Comparison of ENCODE assay signal across 9 cellular contexts in the genomic region with DNA sequence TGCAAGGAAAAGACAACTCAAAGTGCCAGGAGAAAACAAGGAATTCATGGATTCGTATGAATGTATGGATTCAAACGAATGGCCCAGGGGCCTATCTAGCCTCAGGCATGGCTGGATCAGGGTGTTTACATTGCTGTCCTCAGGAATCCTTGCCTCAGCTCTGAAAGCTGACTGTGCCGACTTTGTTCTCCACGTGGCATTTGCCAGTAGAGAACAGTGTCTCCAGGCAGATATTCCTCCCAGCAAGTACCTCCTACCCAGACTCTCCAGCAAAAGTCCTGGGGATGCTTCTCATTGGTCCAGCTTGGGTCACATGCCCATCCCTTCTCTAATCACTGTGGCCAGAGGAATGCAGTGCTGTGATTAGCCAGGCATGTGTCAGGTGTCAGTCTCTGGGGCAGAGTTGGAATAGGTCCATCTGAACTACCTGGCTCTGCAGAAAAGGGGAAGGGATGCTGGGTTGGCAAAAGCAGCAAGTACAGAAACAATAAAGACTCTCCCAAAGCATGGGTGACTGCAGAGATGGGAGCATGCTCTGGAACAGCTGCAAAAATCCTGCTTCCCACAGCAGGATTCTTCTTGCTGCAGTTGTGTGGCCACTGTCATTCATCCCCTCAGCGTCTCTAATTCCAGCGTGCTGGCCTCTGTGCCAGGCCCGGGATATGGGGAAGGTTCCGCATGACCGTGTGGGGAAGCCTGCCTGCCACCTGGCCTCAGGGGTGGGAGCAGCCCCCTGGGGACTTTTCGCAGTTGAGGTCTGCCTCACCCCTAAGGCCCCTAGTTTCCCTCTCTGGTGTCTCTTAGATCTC. TPM values are rescaled to one million over a fixed set of nuclear protein-coding genes. Genes with fewer than 3 reads are reported as not detected.
DNase-seq lines count a peak whose midpoint lies in the region; TF ChIP-seq lines count a peak whose summit lies in the region.
"Had no signal": no experiment of that assay in that cellular context is flagged by ENCODE, and none has a peak within 500 bp of the region (broad histone marks: within the 10 kb centered on the region; RNA-seq: fewer than 3 reads in every experiment).

No MANE protein-coding gene starts in this region.

- H3K9ac ChIP-seq in BLaER1 treated with 17β-estradiol and CSF1 and Interleukin-3, amounts not matched to agents 10 nM and 100 nM, result peak overlapping the region in 1 of 11 experiments; percentile 9; a peak in 1 of 22 replicates
- H3K9ac ChIP-seq in H9 (ENCODE audit: extremely low read depth, insufficient read length, low read length), result no peak overlapping the region

- no peak overlapping the region for H2AFZ ChIP-seq in H9 (ENCODE audit: low read length)

- no peaks in the 10 kb centered on the region for H3K79me2 ChIP-seq in H9 (ENCODE audit: insufficient read depth, low read length)

- H4K20me1 ChIP-seq in BLaER1 treated with 17β-estradiol and CSF1 and Interleukin-3, amounts not matched to agents 10 nM and 100 nM, result peaks cover 0 to 36% (median 14%) of the 10 kb centered on the region in 11 experiments; a peak in 15 of 22 replicates
- H4K20me1 ChIP-seq in H9 (ENCODE audit: control insufficient read depth, insufficient read depth, insufficient read length), result no peaks in the 10 kb centered on the region

- H3K9me3 ChIP-seq in BLaER1 treated with 17β-estradiol and CSF1 and Interleukin-3, amounts not matched to agents 10 nM and 100 nM (replicated peaks in 1 of 11), result no peaks in the 10 kb centered on the region; a peak in 1 of 22 replicates
- no peaks in the 10 kb centered on the region for H3K9me3 ChIP-seq in H9 (ENCODE audit: control insufficient read depth, low read depth, low read length)

- no peak overlapping the region for H2BK20ac ChIP-seq in H9 (ENCODE audit: low read depth, low read length, poor library complexity, severe bottlenecking)

- H3K56ac ChIP-seq in H9 (ENCODE audit: insufficient read length, low read depth, low read length), result no peak overlapping the region

- H2AK5ac ChIP-seq in H9 (ENCODE audit: insufficient read length, low read length), result no peak overlapping the region

- no peak overlapping the region for H3K18ac ChIP-seq in H9 (ENCODE audit: insufficient read length, low read depth, low read length)

- no peak overlapping the region for H3K27ac Mint-ChIP-seq in H9
- H3K27ac Mint-ChIP-seq in T-helper 2 cell treated with Interferon-gamma antibody and Interleukin-4, amounts not matched to agents 5 μg/mL and 100 μg/mL, for 36 hours, result no peak overlapping the region
- H3K27ac Mint-ChIP-seq: activated naive CD8-positive, alpha-beta T cell had no signal

- TF ChIP-seq CTCF in H9 (conservative IDR thresholded peaks at IDR 0.05), result no peak

- peaks cover 12% of the 10 kb centered on the region for H3K27me3 Mint-ChIP-seq in H9 (ENCODE audit: low read depth)
- H3K27me3 Mint-ChIP-seq in T-helper 2 cell treated with Interferon-gamma antibody and Interleukin-4, amounts not matched to agents 5 μg/mL and 100 μg/mL, for 36 hours (ENCODE audit: low read depth), result no peaks in the 10 kb centered on the region
- H3K27me3 Mint-ChIP-seq: activated naive CD8-positive, alpha-beta T cell had no signal

- H3K23ac ChIP-seq in H9 (ENCODE audit: insufficient read length, low read depth, low read length), result no peak overlapping the region

- H2BK15ac ChIP-seq in H9 (ENCODE audit: low read depth, low read length), result no peak overlapping the region

- H4K8ac ChIP-seq in H9 (replicated peaks; ENCODE audit: insufficient read length, low read depth, low read length), result no peak overlapping the region

- peaks cover 26 to 29% of the 10 kb centered on the region in 2 experiments for H3K4me1 Mint-ChIP-seq in H9
- peaks cover 22% of the 10 kb centered on the region for H3K4me1 Mint-ChIP-seq in T-helper 2 cell treated with Interferon-gamma antibody and Interleukin-4, amounts not matched to agents 5 μg/mL and 100 μg/mL, for 36 hours (ENCODE audit: low read depth)

- peak overlapping the region in 1 of 2 experiments; percentile 21; a peak in 1 of 5 replicates for H3K4me3 Mint-ChIP-seq in H9
- no peak overlapping the region for H3K4me3 Mint-ChIP-seq in T-helper 2 cell treated with Interferon-gamma antibody and Interleukin-4, amounts not matched to agents 5 μg/mL and 100 μg/mL, for 36 hours
- H3K4me3 Mint-ChIP-seq: activated naive CD8-positive, alpha-beta T cell had no signal

- H3K4me2 ChIP-seq in BLaER1 treated with 17β-estradiol and CSF1 and Interleukin-3, amounts not matched to agents 10 nM and 100 nM, result peak overlapping the region in 9 of 11 experiments; percentile 5 to 87 (median 15); a peak in 8 of 22 replicates
- no peak overlapping the region for H3K4me2 ChIP-seq in H9 (ENCODE audit: insufficient read depth, insufficient read length, low read length)

- H3K4me3 ChIP-seq in BLaER1 treated with 17β-estradiol and CSF1 and Interleukin-3, amounts not matched to agents 10 nM and 100 nM, result no peak overlapping the region

- no peaks in the 10 kb centered on the region for H3K36me3 Mint-ChIP-seq in H9 (ENCODE audit: insufficient read depth in 1 of 3, low read depth in 3 of 3)
- H3K36me3 Mint-ChIP-seq in T-helper 2 cell treated with Interferon-gamma antibody and Interleukin-4, amounts not matched to agents 5 μg/mL and 100 μg/mL, for 36 hours (ENCODE audit: low read depth), result no peaks in the 10 kb centered on the region
- H3K36me3 Mint-ChIP-seq: activated naive CD8-positive, alpha-beta T cell had no signal

- WGBS in H9 (ENCODE audit: extremely low coverage, insufficient read length, low lambda C conversion rate), result no CpG with 5 or more reads among the region's 10 CpGs

- H3K79me1 ChIP-seq in H9 (ENCODE audit: insufficient read depth, low read depth, low read length, poor library complexity, severe bottlenecking), result no peaks in the 10 kb centered on the region

- no peak overlapping the region for H4K91ac ChIP-seq in H9 (ENCODE audit: insufficient read length, low read depth, low read length)

- no peak overlapping the region for H3T11ph ChIP-seq in H9 (ENCODE audit: low read length)

- peak; percentile 78 for DNase-seq in H9
- DNase-seq in SW480 (ENCODE audit: low spot score), result peak; percentile 76
- DNase-seq in iris pigment epithelial cell (ENCODE audit: low read depth), result peak; percentile 86
- no peak for DNase-seq in hippocampal formation (lab: John Stamatoyannopoulos, UW)
- no peak for DNase-seq in T-helper 2 cell treated with Interferon-gamma antibody and Interleukin-4, amounts not matched to agents 5 μg/mL and 100 μg/mL, for 36 hours (ENCODE audit: low spot score)
- no peak for DNase-seq in epidermal melanocyte (ENCODE audit: insufficient read length, low spot score)
- DNase-seq in OCI-M2 (lab: John Stamatoyannopoulos, UW; ENCODE audit: unreplicated experiment), result no peak

- H3K23me2 ChIP-seq in H9 (ENCODE audit: insufficient read length, low read depth, low read length, poor library complexity, severe bottlenecking), result peaks cover 14% of the 10 kb centered on the region

- no peaks in the 10 kb centered on the region for H3K36me3 ChIP-seq in BLaER1 treated with 17β-estradiol and CSF1 and Interleukin-3, amounts not matched to agents 10 nM and 100 nM

- no peak overlapping the region for H3K4ac ChIP-seq in H9 (ENCODE audit: low read depth, low read length)

- no peak overlapping the region for H3K14ac ChIP-seq in H9 (ENCODE audit: insufficient read depth, low read length)

- H3K9me3 Mint-ChIP-seq in H9, result no peaks in the 10 kb centered on the region; a peak in 1 of 5 replicates
- H3K9me3 Mint-ChIP-seq in T-helper 2 cell treated with Interferon-gamma antibody and Interleukin-4, amounts not matched to agents 5 μg/mL and 100 μg/mL, for 36 hours, result no peaks in the 10 kb centered on the region

- no peak overlapping the region for H4K5ac ChIP-seq in H9 (ENCODE audit: insufficient read length, low read depth, low read length)

- no peak overlapping the region for H3K27ac ChIP-seq in BLaER1 treated with 17β-estradiol and CSF1 and Interleukin-3, amounts not matched to agents 10 nM and 100 nM
- no peak overlapping the region for H3K27ac ChIP-seq in H9 (ENCODE audit: insufficient read length, low read depth, low read length)

- no peak overlapping the region for H2BK5ac ChIP-seq in H9 (ENCODE audit: insufficient read length, low read length)

- peaks cover 18 to 41% (median 33%) of the 10 kb centered on the region in 10 experiments for H3K4me1 ChIP-seq in BLaER1 treated with 17β-estradiol and CSF1 and Interleukin-3, amounts not matched to agents 10 nM and 100 nM
- H3K4me1 ChIP-seq in H9 (ENCODE audit: insufficient read depth, low read length), result no peaks in the 10 kb centered on the region; the same call in 1 of the 2 replicates

- no peak overlapping the region for H2BK12ac ChIP-seq in H9 (ENCODE audit: insufficient read length, low read depth, low read length)

- H3K27me3 ChIP-seq in BLaER1 treated with 17β-estradiol and CSF1 and Interleukin-3, amounts not matched to agents 10 nM and 100 nM, result peaks cover 42 to 59% (median 55%) of the 10 kb centered on the region in 11 experiments
- H3K27me3 ChIP-seq in H9 (ENCODE audit: insufficient read depth, low read length), result no peaks in the 10 kb centered on the region; the same call in 1 of the 2 replicates

- no peak overlapping the region for H2BK120ac ChIP-seq in H9 (ENCODE audit: low read depth, low read length, poor library complexity, severe bottlenecking)

RNA-seq across cellular contexts. Expression of a gene that starts 30.0 kb away (rescaled TPM):
- 40.2 and 42.1 TPM in 2 replicates for total RNA-seq in H9 (2021)

Comparison
In these comparisons a context has a peak if more than half of its experiments do, and no peak if none do; other contexts are left out.
1. DNase-seq: peak in H9 (single experiment), SW480 (single experiment) and iris pigment epithelial cell (single experiment); none in hippocampal formation (0 of 2), T-helper 2 cell treated with Interferon-gamma antibody and Interleukin-4, amounts not matched to agents 5 μg/mL and 100 μg/mL, for 36 hours (single experiment), epidermal melanocyte (single experiment) and OCI-M2 (single experiment).